In the genomic region with DNA sequence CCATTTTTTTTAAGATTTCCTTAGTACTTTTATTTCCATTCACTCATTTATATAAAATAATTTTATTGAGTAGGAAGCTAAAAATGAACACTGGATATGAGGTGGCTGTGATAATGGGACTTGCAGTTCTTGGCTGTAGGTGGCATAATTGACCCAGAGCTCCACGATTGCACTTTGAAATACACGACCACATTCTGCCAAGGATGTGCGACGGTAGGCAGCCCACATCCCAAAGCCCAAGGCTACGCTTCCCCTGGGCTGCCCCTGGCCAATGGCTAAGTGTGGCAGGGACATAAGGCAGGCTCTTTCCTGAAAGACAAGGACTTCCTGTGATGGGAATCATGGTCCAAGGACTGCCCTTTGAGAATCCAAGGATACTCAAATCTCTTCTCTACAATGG, we compare ENCODE assay signal across 3 cellular contexts.
TF ChIP-seq lines count a peak whose summit lies in the region.

No MANE protein-coding gene starts in this region.

TF ChIP-seq in A549, 52 proteins besides CTCF, POLR2A, EP300 and RAD21 (continued from another document and continues in another):
- no peak for TF ChIP-seq E2F6 (IDR thresholded peaks at IDR 0.05; ENCODE audit: borderline replicate concordance, low read depth)
- no peak for TF ChIP-seq RFX5 (IDR thresholded peaks at IDR 0.05)
- TF ChIP-seq PBX3 (IDR thresholded peaks at IDR 0.05) = no peak
- TF ChIP-seq ZC3H11A (IDR thresholded peaks at IDR 0.05) = no peak
- TF ChIP-seq FOSB (CRISPR knock-in tag; IDR thresholded peaks at IDR 0.05) = no peak
- TF ChIP-seq ZFP36 (IDR thresholded peaks at IDR 0.05; ENCODE audit: borderline replicate concordance, partially characterized antibody) = no peak
- no peak for TF ChIP-seq CEBPB (IDR thresholded peaks at IDR 0.05)
- TF ChIP-seq, protein P1, sequence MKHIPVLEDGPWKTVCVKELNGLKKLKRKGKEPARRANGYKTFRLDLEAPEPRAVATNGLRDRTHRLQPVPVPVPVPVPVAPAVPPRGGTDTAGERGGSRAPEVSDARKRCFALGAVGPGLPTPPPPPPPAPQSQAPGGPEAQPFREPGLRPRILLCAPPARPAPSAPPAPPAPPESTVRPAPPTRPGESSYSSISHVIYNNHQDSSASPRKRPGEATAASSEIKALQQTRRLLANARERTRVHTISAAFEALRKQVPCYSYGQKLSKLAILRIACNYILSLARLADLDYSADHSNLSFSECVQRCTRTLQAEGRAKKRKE (CRISPR knock-in tag; IDR thresholded peaks at IDR 0.05; ENCODE audit: low read depth) = no peak
- TF ChIP-seq KDM5A (IDR thresholded peaks at IDR 0.05) = no peak
- TF ChIP-seq ESRRA (IDR thresholded peaks at IDR 0.05; ENCODE audit: borderline replicate concordance, low read length) = no peak
- TF ChIP-seq HDAC2 (IDR thresholded peaks at IDR 0.05) = no peak
- TF ChIP-seq HOXB5 (CRISPR knock-in tag; IDR thresholded peaks at IDR 0.05) = no peak
- TF ChIP-seq REST (IDR thresholded peaks at IDR 0.05) = no peak
- TF ChIP-seq MAZ (IDR thresholded peaks at IDR 0.05; ENCODE audit: borderline replicate concordance, low read depth, low read length) = no peak
- TF ChIP-seq EHMT2 (IDR thresholded peaks at IDR 0.05; ENCODE audit: low read depth) = no peak

TF ChIP-seq in liver, 16 proteins besides CTCF, POLR2A, EP300 and RAD21 (continued from another document):
- TF ChIP-seq NR2F2 (IDR thresholded peaks at IDR 0.05) (no peak), REST (IDR thresholded peaks at IDR 0.05) (no peak), RXRA (IDR thresholded peaks at IDR 0.05) (peak in 1 of 2 donors; percentile 23), FOXA1 (IDR thresholded peaks at IDR 0.05) (no peak), TAF1 (conservative IDR thresholded peaks at IDR 0.05) (no peak), YY1 (IDR thresholded peaks at IDR 0.05) (no peak), JUND (IDR thresholded peaks at IDR 0.05) (no peak), HNF4A (conservative IDR thresholded peaks at IDR 0.05) (peak; percentile 26 to 58), ZBTB33 (IDR thresholded peaks at IDR 0.05) (no peak)
- TF ChIP-seq, protein P2, sequence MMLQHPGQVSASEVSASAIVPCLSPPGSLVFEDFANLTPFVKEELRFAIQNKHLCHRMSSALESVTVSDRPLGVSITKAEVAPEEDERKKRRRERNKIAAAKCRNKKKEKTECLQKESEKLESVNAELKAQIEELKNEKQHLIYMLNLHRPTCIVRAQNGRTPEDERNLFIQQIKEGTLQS (IDR thresholded peaks at IDR 0.05) = no peak

TF ChIP-seq in GM23338, 12 proteins besides CTCF, POLR2A, EP300 and RAD21 (continued from another document):
- TF ChIP-seq REST (IDR thresholded peaks at IDR 0.05; ENCODE audit: unreplicated experiment) (no peak), ZNF462 (CRISPR knock-in tag; IDR thresholded peaks at IDR 0.05) (no peak), NANOG (IDR thresholded peaks at IDR 0.05; ENCODE audit: borderline replicate concordance) (no peak)
